ENCODE assay signal across 1 cellular context in genomic region chr17:75500419-75501216, GRCh38.
TF ChIP-seq lines count a peak whose summit lies in the region.

No MANE protein-coding gene starts in this region.

TF ChIP-seq in IMR-90, 13 proteins besides CTCF, POLR2A, EP300 and RAD21 (continued from another document):
- TF ChIP-seq USF2 (IDR thresholded peaks at IDR 0.05; ENCODE audit: low read depth, low read length): no peak
- TF ChIP-seq MAZ (IDR thresholded peaks at IDR 0.05; ENCODE audit: borderline replicate concordance, low read depth, low read length): no peak
- TF ChIP-seq ELK1 (IDR thresholded peaks at IDR 0.05; ENCODE audit: borderline replicate concordance, low read depth, low read length): no peak
- TF ChIP-seq RFX5 (IDR thresholded peaks at IDR 0.05; ENCODE audit: low read depth, low read length): no peak
- no peak for TF ChIP-seq RCOR1 (IDR thresholded peaks at IDR 0.05; ENCODE audit: insufficient replicate concordance, low read length)
- no peak for TF ChIP-seq CEBPB (IDR thresholded peaks at IDR 0.05; ENCODE audit: low read depth, low read length)
- no peak for TF ChIP-seq CHD1 (IDR thresholded peaks at IDR 0.05; ENCODE audit: low read depth, low read length)
- no peak for TF ChIP-seq NFE2L2 (IDR thresholded peaks at IDR 0.05; ENCODE audit: low read depth, low read length)
